ENCODE assay signal across 20 cellular contexts in genomic region chr20:6333110-6333509, GRCh38.
A peak's percentile ranks its signal among the peaks of the same experiment; 100 is the strongest.
DNase-seq lines count a peak whose midpoint lies in the region; ATAC-seq, FAIRE-seq and TF ChIP-seq lines count a peak whose summit lies in the region.
"Had no signal": no experiment of that assay in that cellular context is flagged by ENCODE, and none has a peak within 500 bp of the region (broad histone marks: within the 10 kb centered on the region; RNA-seq: fewer than 3 reads in every experiment).

No MANE protein-coding gene starts in this region.

- FAIRE-seq in K562 (lab: Jason Lieb, UNC): no peak
- FAIRE-seq: H1 had no signal

- intact Hi-C loops in K562 (cut with micrococcal nuclease): no loop called here

- H3K4me2 ChIP-seq in K562 (ENCODE audit: insufficient read depth, low read length): no peak overlapping the region

- 7% methylated on average over 3 of the region's 5 CpGs for WGBS in K562 (ENCODE audit: insufficient coverage, low coverage, missing lambda C conversion rate)

- no peaks in the 10 kb centered on the region for H3K9me1 ChIP-seq in K562 (ENCODE audit: control insufficient read depth, insufficient read depth, low read length)

- H3K4me1 ChIP-seq in K562 (replicated peaks in 1 of 2; ENCODE audit: control insufficient read depth in 2 of 2, insufficient read depth in 2 of 2, low read length in 2 of 2): no peaks in the 10 kb centered on the region

- peaks cover 2% of the 10 kb centered on the region for H3K9me3 Mint-ChIP-seq in activated CD4-positive, alpha-beta T cell treated with anti-CD3 and anti-CD28 coated beads, Interleukin-2, amount 10 ng/mL, durations not matched to agents 7 days and 5 days

- H3K27me3 Mint-ChIP-seq in activated CD4-positive, alpha-beta T cell treated with anti-CD3 and anti-CD28 coated beads, Interleukin-2, amount 10 ng/mL, durations not matched to agents 7 days and 5 days: no peaks in the 10 kb centered on the region
- H3K27me3 Mint-ChIP-seq: T-cell had no signal

- in situ Hi-C loops in K562 (cut with MboI): no loop called here

- no peak for TF ChIP-seq RAD21 in K562 (CRISPR knock-in tag; conservative IDR thresholded peaks at IDR 0.05 in 1 of 2, IDR thresholded peaks at IDR 0.05 in 1 of 2)

- H2AFZ ChIP-seq in K562 (ENCODE audit: low read depth, low read length): no peak overlapping the region

- no peaks in the 10 kb centered on the region for H3K9me3 ChIP-seq in K562 (replicated peaks; ENCODE audit: control insufficient read depth, insufficient read depth, low read depth, low read length)

- no peak overlapping the region for H3K4me3 Mint-ChIP-seq in activated CD4-positive, alpha-beta T cell treated with anti-CD3 and anti-CD28 coated beads, Interleukin-2, amount 10 ng/mL, durations not matched to agents 7 days and 5 days
- H3K4me3 Mint-ChIP-seq: T-cell had no signal

- H3K9ac ChIP-seq in K562 (ENCODE audit: insufficient read depth in 1 of 2, low read depth in 2 of 2, low read length in 2 of 2): no peak overlapping the region

- H3K36me3 ChIP-seq in K562 (ENCODE audit: control insufficient read depth, insufficient read depth, low read length): no peaks in the 10 kb centered on the region

- no TSS peak for BruUV-seq in K562 (replicated peaks; lab: Mats Ljungman, UMichigan)

- H3K27me3 ChIP-seq in K562 (ENCODE audit: control insufficient read depth in 2 of 2, insufficient read depth in 2 of 2, low read length in 2 of 2): no peaks in the 10 kb centered on the region

- POLR2A ChIA-PET in K562 (lab: Yijun Ruan, JAX): interaction anchor here (0.6 kb wide), 2 partner anchors 8 to 67 kb away, joined by 3 read pairs; no protein-coding TSS in a partner anchor
- POLR2A ChIA-PET in activated CD4-positive, alpha-beta T cell treated with anti-CD3 and anti-CD28 coated beads, Interleukin-2, amount 10 ng/mL, durations not matched to agents 7 days and 5 days (lab: Charles Lee): no interaction called here

- no peaks in the 10 kb centered on the region for H3K79me2 ChIP-seq in K562 (ENCODE audit: control insufficient read depth, insufficient read depth, low read length)

- H3K27ac ChIP-seq in K562 (ENCODE audit: extremely low read depth, low read depth, low read length): peak overlapping the region; percentile 13; the same call in 1 of the 3 replicates
- H3K27ac ChIP-seq: 22Rv1, SK-N-MC had no signal

- H4K20me1 ChIP-seq in K562 (replicated peaks; ENCODE audit: control insufficient read depth, insufficient read depth, low read length): no peaks in the 10 kb centered on the region

- H3K4me1 Mint-ChIP-seq in activated CD4-positive, alpha-beta T cell treated with anti-CD3 and anti-CD28 coated beads, Interleukin-2, amount 10 ng/mL, durations not matched to agents 7 days and 5 days: no peaks in the 10 kb centered on the region
- H3K4me1 Mint-ChIP-seq: T-cell had no signal

- TF ChIP-seq CTCF in K562 (IDR thresholded peaks at IDR 0.05 in 2 of 3, conservative IDR thresholded peaks at IDR 0.05 in 1 of 3; ENCODE audit: insufficient read depth in 2 of 3, low read depth in 1 of 3, low read length in 3 of 3): no peak
- TF ChIP-seq CTCF in retinal pigment epithelial cell (conservative IDR thresholded peaks at IDR 0.05; ENCODE audit: low read depth, low read length): no peak

- no peak for TF ChIP-seq EP300 in K562 (IDR thresholded peaks at IDR 0.05; ENCODE audit: low read length)

- H3K27ac Mint-ChIP-seq in activated CD4-positive, alpha-beta T cell treated with anti-CD3 and anti-CD28 coated beads, Interleukin-2, amount 10 ng/mL, durations not matched to agents 7 days and 5 days: no peak overlapping the region
- H3K27ac Mint-ChIP-seq: T-cell had no signal

- DNase-seq in NCI-H82 (lab: John Stamatoyannopoulos, UW): peak; percentile 26
- DNase-seq in NCI-H82 treated with DMSO at 0.1 percent for 48 hours (lab: John Stamatoyannopoulos, UW; ENCODE audit: unreplicated experiment): no peak
- DNase-seq in HT1080 (ENCODE audit: low read depth): peak; percentile 13
- DNase-seq in K562 (ENCODE audit: extremely low read depth in 1 of 4, low spot score in 3 of 4): peak in 1 of 4 experiments; percentile 22
- DNase-seq in retinal pigment epithelial cell (ENCODE audit: low read depth): peak; percentile 60
- no peak for DNase-seq in NCI-H146 (lab: John Stamatoyannopoulos, UW)
- DNase-seq in activated CD4-positive, alpha-beta T cell treated with anti-CD3 and anti-CD28 coated beads, Interleukin-2, amount 10 ng/mL, durations not matched to agents 7 days and 5 days: no peak
- DNase-seq: C1 segment of cervical spinal cord, COR-L47, DMS79 treated with DMSO at 0.1 percent for 48 hours, Kasumi-1, NCI-H1417, NCI-H2029 treated with DMSO at 0.1 percent for 48 hours, NCI-H524, OCI-M1, T-cell had no signal

- CTCF ChIA-PET in K562 (lab: Yijun Ruan, JAX; ENCODE audit: low intra/inter-chr PET ratio): no interaction called here
- CTCF ChIA-PET in activated CD4-positive, alpha-beta T cell treated with anti-CD3 and anti-CD28 coated beads, Interleukin-2, amount 10 ng/mL, durations not matched to agents 7 days and 5 days (lab: Charles Lee): no interaction called here

- TF ChIP-seq POLR2A in K562 (conservative IDR thresholded peaks at IDR 0.05): no peak

- ATAC-seq in K562 (no peak), GM18907 (IDR thresholded peaks at IDR 0.05; ENCODE audit: unreplicated experiment) (no peak)
- ATAC-seq: T-cell had no signal

- H3K36me3 Mint-ChIP-seq in activated CD4-positive, alpha-beta T cell treated with anti-CD3 and anti-CD28 coated beads, Interleukin-2, amount 10 ng/mL, durations not matched to agents 7 days and 5 days (ENCODE audit: low read depth): no peaks in the 10 kb centered on the region
- H3K36me3 Mint-ChIP-seq: T-cell had no signal

- H3K4me3 ChIP-seq in K562: no peak overlapping the region
- no peak overlapping the region for H3K4me3 ChIP-seq in retinal pigment epithelial cell (ENCODE audit: low read length)
- H3K4me3 ChIP-seq: SK-N-MC had no signal

TF ChIP-seq in K562, 482 proteins besides CTCF, POLR2A, EP300 and RAD21:
- no peak for TF ChIP-seq TEAD1 (CRISPR knock-in tag; IDR thresholded peaks at IDR 0.05)
- no peak for TF ChIP-seq NCOA6 (IDR thresholded peaks at IDR 0.05)
- TF ChIP-seq ZFP91 (CRISPR knock-in tag; IDR thresholded peaks at IDR 0.05): no peak
- no peak for TF ChIP-seq POLR2H (tag; IDR thresholded peaks at IDR 0.05; ENCODE audit: low read depth)
- TF ChIP-seq NFE2 (IDR thresholded peaks at IDR 0.05; ENCODE audit: low read depth): peak; percentile 36; the same call in 1 of the 2 replicates

Comparison
In these comparisons a context has a peak if more than half of its experiments do, and no peak if none do; other contexts are left out.
1. DNase-seq: peak in NCI-H82 (single experiment), HT1080 (single experiment) and retinal pigment epithelial cell (single experiment); none in NCI-H82 treated with DMSO at 0.1 percent for 48 hours (single experiment), NCI-H146 (single experiment) and activated CD4-positive, alpha-beta T cell treated with anti-CD3 and anti-CD28 coated beads, Interleukin-2, amount 10 ng/mL, durations not matched to agents 7 days and 5 days (single experiment).